Comparison of ENCODE assay signal across 9 cellular contexts in the genomic region with DNA sequence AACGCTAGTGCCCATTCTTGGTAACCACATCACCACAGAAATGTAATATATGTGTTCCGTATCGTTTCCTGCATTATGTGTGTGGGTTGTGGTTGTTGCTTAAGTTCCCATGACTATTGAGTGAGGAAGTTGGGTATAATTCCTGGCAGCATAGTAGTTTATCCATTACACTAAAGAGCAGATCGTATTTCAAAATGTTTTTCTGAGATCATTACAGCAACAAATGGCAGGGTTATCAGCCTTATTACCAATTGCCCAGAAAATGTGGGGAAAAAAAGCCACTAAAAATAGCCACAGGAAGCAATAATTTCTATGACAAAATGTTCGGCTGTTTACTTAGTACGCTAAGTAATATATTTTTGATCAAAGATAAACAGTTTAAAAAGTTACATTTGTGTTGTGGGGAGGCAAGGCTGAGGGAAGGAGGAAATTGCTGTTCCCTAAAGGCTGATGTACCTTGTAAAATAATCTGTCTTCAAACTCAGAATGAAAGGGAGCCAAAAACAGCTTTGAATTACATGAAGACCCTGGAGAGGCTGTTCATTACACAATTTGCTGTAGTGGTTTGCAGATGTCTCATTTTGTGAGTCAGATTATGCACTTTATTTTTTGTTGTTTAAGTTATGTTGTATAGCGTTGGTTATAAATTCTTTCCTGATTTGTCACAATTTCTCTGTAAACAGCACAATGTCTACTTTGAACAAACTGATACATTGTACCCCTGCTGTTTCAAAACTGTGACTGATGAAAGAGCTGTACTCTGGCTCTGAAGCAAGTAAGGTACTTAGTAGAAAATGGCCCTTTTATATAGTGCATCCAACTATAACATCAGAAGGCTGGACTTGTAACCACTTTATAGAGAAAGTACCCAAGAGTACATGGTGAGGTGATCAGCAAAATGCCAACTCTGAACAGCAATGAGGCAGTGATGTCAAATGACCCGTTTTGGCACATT.
DNase-seq lines count a peak whose midpoint lies in the region; ATAC-seq, FAIRE-seq and TF ChIP-seq lines count a peak whose summit lies in the region.
"Had no signal": no experiment of that assay in that cellular context is flagged by ENCODE, and none has a peak within 500 bp of the region (broad histone marks: within the 10 kb centered on the region; RNA-seq: fewer than 3 reads in every experiment).

No MANE protein-coding gene starts in this region.

- no peak for ATAC-seq in stimulated activated naive CD8-positive, alpha-beta T cell treated with anti-CD3 and anti-CD28 coated beads, Interleukin-15, Interleukin-2, amounts not matched to agents 100 U/mL and 50 U/mL, for 24 hours
- ATAC-seq in GM18519 (IDR thresholded peaks at IDR 0.05; ENCODE audit: low FRiP score, unreplicated experiment), result no peak

- no CpG with 5 or more reads among the region's 8 CpGs for WGBS in neuronal stem cell (ENCODE audit: extremely low coverage in 2 of 2, insufficient read length in 2 of 2, insufficient replicate concordance in 1 of 2), 2 donors

- H3K4me3 ChIP-seq in bronchial epithelial cell (ENCODE audit: low read depth, low read length), result no peak overlapping the region
- no peak overlapping the region for H3K4me3 ChIP-seq in neuronal stem cell (ENCODE audit: low read length in 2 of 2)

- no peaks in the 10 kb centered on the region for H3K79me1 ChIP-seq in neuronal stem cell (ENCODE audit: low read depth, low read length)

- no peak overlapping the region for H3K4me2 ChIP-seq in neuronal stem cell (ENCODE audit: insufficient read depth, low read length, poor library complexity, severe bottlenecking)

- DNase-seq in H4 (ENCODE audit: low spot score) (peak; percentile 98), NCI-H2029 (lab: John Stamatoyannopoulos, UW) (peak; percentile 71), bronchial epithelial cell (ENCODE audit: low read depth) (peak; percentile 97), neuronal stem cell (ENCODE audit: low spot score) (no peak), medulla oblongata (ENCODE audit: extremely low spot score) (no peak)
- DNase-seq in stimulated activated naive CD8-positive, alpha-beta T cell treated with anti-CD3 and anti-CD28 coated beads, Interleukin-15, Interleukin-2, amounts not matched to agents 100 U/mL and 50 U/mL, for 24 hours, result no peak
- DNase-seq: NCI-H1048 had no signal

- no peaks in the 10 kb centered on the region for H3K9me3 ChIP-seq in neuronal stem cell (replicated peaks in 1 of 2; ENCODE audit: control insufficient read depth in 2 of 2, insufficient read depth in 1 of 2, low read depth in 1 of 2, low read length in 2 of 2)

- peak overlapping the region; percentile 58 for H2AFZ ChIP-seq in neuronal stem cell (ENCODE audit: low read length)

- no peak overlapping the region for H2BK120ac ChIP-seq in neuronal stem cell (ENCODE audit: low read depth, low read length)

- no peak for TF ChIP-seq CTCF in bronchial epithelial cell (IDR thresholded peaks at IDR 0.05; ENCODE audit: insufficient read depth, low read length, severe bottlenecking)

- H3K23ac ChIP-seq in neuronal stem cell (ENCODE audit: low read depth, low read length, poor library complexity), result no peak overlapping the region

- no peak overlapping the region for H2BK5ac ChIP-seq in neuronal stem cell (ENCODE audit: low read length)

- no peak overlapping the region for H2BK15ac ChIP-seq in neuronal stem cell (ENCODE audit: low read length)

- no peak overlapping the region for H3K14ac ChIP-seq in neuronal stem cell (ENCODE audit: low read length)

- H2AK5ac ChIP-seq in neuronal stem cell (ENCODE audit: low read depth, low read length), result no peak overlapping the region

- H3K27me3 ChIP-seq in bronchial epithelial cell (ENCODE audit: control insufficient read depth, insufficient read depth, low read length) (no peaks in the 10 kb centered on the region), neuronal stem cell (ENCODE audit: control insufficient read depth in 3 of 3, insufficient read depth in 3 of 3, low read depth in 1 of 3, low read length in 3 of 3) (no peaks in the 10 kb centered on the region)

- H3K27ac ChIP-seq in neuronal stem cell (replicated peaks; ENCODE audit: low read length), result no peak overlapping the region

- peaks cover 0 to 6% of the 10 kb centered on the region in 2 donors for H3K4me1 ChIP-seq in neuronal stem cell (ENCODE audit: control insufficient read depth in 2 of 2, insufficient read depth in 1 of 2, low read depth in 1 of 2, low read length in 2 of 2)

- H3K36me3 ChIP-seq in bronchial epithelial cell (ENCODE audit: control insufficient read depth, insufficient read depth, low read length) (no peaks in the 10 kb centered on the region), neuronal stem cell (replicated peaks in 1 of 2; ENCODE audit: control insufficient read depth in 2 of 2, insufficient read depth in 2 of 2, low read length in 2 of 2) (no peaks in the 10 kb centered on the region)

- H3K4ac ChIP-seq in neuronal stem cell (ENCODE audit: low read length), result no peak overlapping the region

- FAIRE-seq in bronchial epithelial cell (lab: Jason Lieb, UNC), result peak; percentile 55
- FAIRE-seq: islet of Langerhans had no signal

- no peak overlapping the region for H4K8ac ChIP-seq in neuronal stem cell (ENCODE audit: low read depth, low read length)

- no peak overlapping the region for H2BK12ac ChIP-seq in neuronal stem cell (ENCODE audit: low read length)

- no peak overlapping the region for H3K9ac ChIP-seq in neuronal stem cell (ENCODE audit: low read depth, low read length, poor library complexity)

- H3K18ac ChIP-seq in neuronal stem cell (ENCODE audit: low read length), result no peak overlapping the region

- no peak overlapping the region for H4K91ac ChIP-seq in neuronal stem cell (ENCODE audit: low read depth, low read length, poor library complexity)

Comparison
In these comparisons a context has a peak if more than half of its experiments do, and no peak if none do; other contexts are left out.
1. DNase-seq: peak in H4 (single experiment), NCI-H2029 (single experiment) and bronchial epithelial cell (single experiment); none in neuronal stem cell (single experiment), stimulated activated naive CD8-positive, alpha-beta T cell treated with anti-CD3 and anti-CD28 coated beads, Interleukin-15, Interleukin-2, amounts not matched to agents 100 U/mL and 50 U/mL, for 24 hours (single experiment) and medulla oblongata (single experiment).